Comparison of ENCODE assay signal across 36 cellular contexts in the genomic region with DNA sequence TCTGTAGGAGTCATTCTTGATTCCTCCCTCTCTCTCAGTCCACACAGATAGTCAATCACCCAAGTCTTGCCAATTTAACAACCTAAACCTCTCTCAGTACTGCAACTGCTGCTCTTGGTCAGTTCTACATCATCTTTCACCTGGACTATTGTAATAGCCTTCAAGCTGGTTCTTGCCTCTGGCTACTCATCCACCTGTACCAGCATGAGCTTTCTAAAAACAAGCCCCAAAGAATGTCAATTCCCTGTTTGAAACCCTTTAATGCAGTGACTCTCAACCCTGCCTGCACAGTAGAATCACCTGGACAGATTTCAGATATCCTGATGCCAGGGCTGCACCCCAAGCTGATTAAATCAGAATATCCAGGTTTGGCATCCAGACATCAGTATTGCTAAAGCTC. TPM values are rescaled to one million over a fixed set of nuclear protein-coding genes. Genes with fewer than 3 reads are reported as not detected.
"Had no signal": no experiment of that assay in that cellular context is flagged by ENCODE, and none has a peak within 500 bp of the region (broad histone marks: within the 10 kb centered on the region; RNA-seq: fewer than 3 reads in every experiment).

No MANE protein-coding gene starts in this region.

- H3K4me1 Mint-ChIP-seq: activated B cell treated with CpG ODN at 0.5 μM for 24 hours had no signal

- H3K9me3 ChIP-seq: adrenal gland had no signal

- H3K4me3 Mint-ChIP-seq: activated B cell treated with CpG ODN at 0.5 μM for 24 hours; activated CD4-positive, alpha-beta memory T cell treated with anti-CD3 and anti-CD28 coated beads for 36 hours; activated CD4-positive, alpha-beta T cell treated with anti-CD3 and anti-CD28 coated beads, Interleukin-2, amount 10 ng/mL, durations not matched to agents 24 days and 14 days; activated CD8-positive, alpha-beta T cell treated with anti-CD3 and anti-CD28 coated beads for 36 hours; activated naive CD4-positive, alpha-beta T cell treated with anti-CD3 and anti-CD28 coated beads for 36 hours; activated naive CD8-positive, alpha-beta T cell treated with anti-CD3 and anti-CD28 coated beads for 36 hours; activated T-cell treated with anti-CD3 and anti-CD28 coated beads, Interleukin-2, amount 50 U/mL, for 4 hours; activated T-cell treated with anti-CD3 and anti-CD28 coated beads, Interleukin-2, amount 50 U/mL, for 72 hours; activated T-helper 1 cell treated with anti-CD3 and anti-CD28 coated beads, Interleukin-12 subunit alpha, Interleukin-12 subunit beta, Interleukin-2, Interleukin-4 antibody, amounts not matched to agents 30 ng/mL and 10 ng/mL and 1 ng/mL, durations not matched to agents 14 hours and 24 hours and 36 hours; activated T-helper 17 cell treated with anti-CD3 and anti-CD28 coated beads, Interleukin-2, amount 50 U/mL, for 72 hours; brain; T-helper 1 cell treated with Interleukin-12 subunit alpha and Interleukin-12 subunit beta and Interleukin-4 antibody, amounts not matched to agents 30 μg/mL and 1 μg/mL, for 36 hours; T-helper 2 cell treated with Interferon-gamma antibody and Interleukin-4, amounts not matched to agents 5 μg/mL and 100 μg/mL, for 36 hours had no signal

- H3K36me3 Mint-ChIP-seq: activated CD4-positive, alpha-beta memory T cell treated with anti-CD3 and anti-CD28 coated beads for 36 hours; activated naive CD4-positive, alpha-beta T cell treated with anti-CD3 and anti-CD28 coated beads, Interleukin-2, amount 50 U/mL, for 72 hours; brain had no signal

- ATAC-seq: activated CD8-positive, alpha-beta T cell treated with anti-CD3 and anti-CD28 coated beads for 36 hours; activated naive CD4-positive, alpha-beta T cell treated with anti-CD3 and anti-CD28 coated beads, Interleukin-2, amount 50 U/mL, for 72 hours; activated T-cell treated with anti-CD3 and anti-CD28 coated beads, Interleukin-2, amount 50 U/mL, for 4 hours; activated T-cell treated with anti-CD3 and anti-CD28 coated beads, Interleukin-2, amount 50 U/mL, for 72 hours; activated T-helper 17 cell treated with anti-CD3 and anti-CD28 coated beads, Interleukin-2, amount 50 U/mL, for 72 hours had no signal

- FAIRE-seq: TTC549 had no signal

- H3K36me3 ChIP-seq: adrenal gland had no signal

- DNase-seq: activated B cell treated with CpG ODN at 0.5 μM for 24 hours; activated CD4-positive, alpha-beta memory T cell treated with anti-CD3 and anti-CD28 coated beads for 36 hours; activated CD4-positive, alpha-beta T cell treated with anti-CD3 and anti-CD28 coated beads for 4 hours; activated CD4-positive, alpha-beta T cell treated with anti-CD3 and anti-CD28 coated beads, Interleukin-2, amount 10 ng/mL, durations not matched to agents 24 days and 14 days; activated CD4-positive, alpha-beta T cell treated with anti-CD3 and anti-CD28 coated beads, Interleukin-2, amount 50 U/mL, for 1 hour; activated CD4-positive, alpha-beta T cell treated with anti-CD3 and anti-CD28 coated beads, Interleukin-2, amount 50 U/mL, for 4 hours; activated CD4-positive, CD25-positive, alpha-beta regulatory T cell treated with anti-CD3 and anti-CD28 coated beads, Interleukin-2, amount 50 U/mL, for 72 hours; activated CD8-positive, alpha-beta T cell treated with anti-CD3 and anti-CD28 coated beads for 36 hours; activated effector memory CD4-positive, alpha-beta T cell treated with anti-CD3 and anti-CD28 coated beads, Interleukin-2, amount 50 U/mL, for 16 hours; activated gamma-delta T cell treated with Interleukin-2 at 50 U/mL for 16 hours; activated naive CD4-positive, alpha-beta T cell; activated naive CD4-positive, alpha-beta T cell treated with anti-CD3 and anti-CD28 coated beads for 36 hours; activated naive CD4-positive, alpha-beta T cell treated with anti-CD3 and anti-CD28 coated beads, Interleukin-2, amount 50 U/mL, for 16 hours; activated naive CD8-positive, alpha-beta T cell treated with anti-CD3 and anti-CD28 coated beads for 36 hours; activated T-cell treated with anti-CD3 and anti-CD28 coated beads for 4 hours; activated T-cell treated with anti-CD3 and anti-CD28 coated beads, Interleukin-2, amount 50 U/mL, for 1 hour; activated T-cell treated with anti-CD3 and anti-CD28 coated beads, Interleukin-2, amount 50 U/mL, for 4 hours; activated T-cell treated with anti-CD3 and anti-CD28 coated beads, Interleukin-2, amount 50 U/mL, for 72 hours; adrenal gland; amniotic stem cell; aorta; central memory CD4-positive, alpha-beta T cell; T-helper 1 cell; T-helper 2 cell; T-helper 9 cell had no signal

- H3K27ac ChIP-seq: adrenal gland, VCaP had no signal

- H3K27ac Mint-ChIP-seq: activated B cell treated with CpG ODN at 0.5 μM for 24 hours; activated CD4-positive, alpha-beta memory T cell treated with anti-CD3 and anti-CD28 coated beads for 36 hours; activated CD4-positive, alpha-beta T cell treated with anti-CD3 and anti-CD28 coated beads, Interleukin-2, amount 10 ng/mL, durations not matched to agents 24 days and 14 days; activated CD8-positive, alpha-beta T cell treated with anti-CD3 and anti-CD28 coated beads for 36 hours; activated naive CD4-positive, alpha-beta T cell treated with anti-CD3 and anti-CD28 coated beads for 36 hours; activated naive CD4-positive, alpha-beta T cell treated with anti-CD3 and anti-CD28 coated beads, Interleukin-2, amount 50 U/mL, for 72 hours; activated naive CD8-positive, alpha-beta T cell treated with anti-CD3 and anti-CD28 coated beads for 36 hours; activated T-cell treated with anti-CD3 and anti-CD28 coated beads, Interleukin-2, amount 50 U/mL, for 72 hours; activated T-helper 17 cell treated with anti-CD3 and anti-CD28 coated beads, Interleukin-2, amount 50 U/mL, for 72 hours; brain; T-helper 1 cell treated with Interleukin-12 subunit alpha and Interleukin-12 subunit beta and Interleukin-4 antibody, amounts not matched to agents 30 μg/mL and 1 μg/mL, for 36 hours; T-helper 2 cell treated with Interferon-gamma antibody and Interleukin-4, amounts not matched to agents 5 μg/mL and 100 μg/mL, for 36 hours had no signal

- H3K27me3 Mint-ChIP-seq: activated B cell treated with CpG ODN at 0.5 μM for 24 hours; activated CD4-positive, alpha-beta memory T cell treated with anti-CD3 and anti-CD28 coated beads for 36 hours; activated CD4-positive, alpha-beta T cell treated with anti-CD3 and anti-CD28 coated beads, Interleukin-2, amount 10 ng/mL, durations not matched to agents 24 days and 14 days; activated CD8-positive, alpha-beta T cell treated with anti-CD3 and anti-CD28 coated beads for 36 hours; activated naive CD8-positive, alpha-beta T cell treated with anti-CD3 and anti-CD28 coated beads for 36 hours; activated T-helper 17 cell treated with anti-CD3 and anti-CD28 coated beads, Interleukin-2, amount 50 U/mL, for 72 hours had no signal

- H3K9me3 Mint-ChIP-seq: activated B cell treated with CpG ODN at 0.5 μM for 24 hours; activated CD4-positive, alpha-beta memory T cell treated with anti-CD3 and anti-CD28 coated beads for 36 hours; activated CD4-positive, alpha-beta T cell treated with anti-CD3 and anti-CD28 coated beads, Interleukin-2, amount 10 ng/mL, durations not matched to agents 24 days and 14 days; activated CD8-positive, alpha-beta T cell treated with anti-CD3 and anti-CD28 coated beads for 36 hours; activated naive CD4-positive, alpha-beta T cell treated with anti-CD3 and anti-CD28 coated beads for 36 hours; activated naive CD8-positive, alpha-beta T cell treated with anti-CD3 and anti-CD28 coated beads for 36 hours; activated T-cell treated with anti-CD3 and anti-CD28 coated beads, Interleukin-2, amount 50 U/mL, for 4 hours; activated T-cell treated with anti-CD3 and anti-CD28 coated beads, Interleukin-2, amount 50 U/mL, for 72 hours; activated T-helper 1 cell treated with anti-CD3 and anti-CD28 coated beads, Interleukin-12 subunit alpha, Interleukin-12 subunit beta, Interleukin-2, Interleukin-4 antibody, amounts not matched to agents 30 ng/mL and 10 ng/mL and 1 ng/mL, durations not matched to agents 14 hours and 24 hours and 36 hours; activated T-helper 17 cell treated with anti-CD3 and anti-CD28 coated beads, Interleukin-2, amount 50 U/mL, for 72 hours; brain; T-helper 1 cell treated with Interleukin-12 subunit alpha and Interleukin-12 subunit beta and Interleukin-4 antibody, amounts not matched to agents 30 μg/mL and 1 μg/mL, for 36 hours; T-helper 2 cell treated with Interferon-gamma antibody and Interleukin-4, amounts not matched to agents 5 μg/mL and 100 μg/mL, for 36 hours had no signal

- H3K4me3 ChIP-seq: adrenal gland had no signal

- H3K4me1 ChIP-seq: adrenal gland had no signal

RNA-seq across cellular contexts. Expression of a gene that starts 48.3 kb away (rescaled TPM):
- total RNA-seq: activated B cell treated with CpG ODN at 0.5 μM for 24 hours; activated CD4-positive, alpha-beta memory T cell treated with anti-CD3 and anti-CD28 coated beads for 36 hours; activated CD4-positive, alpha-beta T cell treated with anti-CD3 and anti-CD28 coated beads, Interleukin-2, amount 10 ng/mL, durations not matched to agents 24 days and 14 days; activated CD8-positive, alpha-beta memory T cell treated with anti-CD3 and anti-CD28 coated beads for 36 hours; activated CD8-positive, alpha-beta T cell treated with anti-CD3 and anti-CD28 coated beads for 36 hours; activated naive CD4-positive, alpha-beta T cell treated with anti-CD3 and anti-CD28 coated beads for 36 hours; activated naive CD4-positive, alpha-beta T cell treated with anti-CD3 and anti-CD28 coated beads, Interleukin-2, amount 50 U/mL, for 72 hours; activated naive CD8-positive, alpha-beta T cell treated with anti-CD3 and anti-CD28 coated beads for 36 hours; activated T-cell treated with anti-CD3 and anti-CD28 coated beads, Interleukin-2, amount 50 U/mL, for 4 hours; activated T-cell treated with anti-CD3 and anti-CD28 coated beads, Interleukin-2, amount 50 U/mL, for 72 hours; activated T-helper 1 cell treated with anti-CD3 and anti-CD28 coated beads, Interleukin-12 subunit alpha, Interleukin-12 subunit beta, Interleukin-2, Interleukin-4 antibody, amounts not matched to agents 30 ng/mL and 10 ng/mL and 1 ng/mL, durations not matched to agents 14 hours and 24 hours and 36 hours; activated T-helper 17 cell treated with anti-CD3 and anti-CD28 coated beads, Interleukin-2, amount 50 U/mL, for 72 hours; adrenal gland; aorta; cardiac septum; cerebellum had no signal
- polyA plus RNA-seq: adrenal gland, aorta had no signal
